ENCODE assay signal across 23 cellular contexts in the genomic region with DNA sequence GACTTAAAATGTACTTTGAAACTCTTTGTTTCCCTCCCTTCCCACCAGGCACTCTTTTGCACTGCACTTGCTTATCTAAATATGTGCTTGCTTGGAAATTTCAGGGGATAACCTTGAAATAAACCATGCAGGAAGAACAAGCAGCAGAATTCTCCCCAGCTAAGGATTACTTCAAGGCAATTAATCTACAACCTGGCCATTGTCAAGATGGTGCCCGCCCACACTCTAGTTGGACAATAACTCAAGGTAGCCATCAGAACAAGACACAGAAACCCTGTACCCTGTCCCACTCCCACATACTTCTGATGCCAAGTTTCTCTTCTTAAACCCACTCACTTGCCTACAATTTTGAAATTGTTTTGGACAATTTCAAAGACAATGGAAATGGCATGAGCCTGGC.
A peak's percentile ranks its signal among the peaks of the same experiment; 100 is the strongest.
DNase-seq lines count a peak whose midpoint lies in the region; ATAC-seq and TF ChIP-seq lines count a peak whose summit lies in the region.
"Had no signal": no experiment of that assay in that cellular context is flagged by ENCODE, and none has a peak within 500 bp of the region (broad histone marks: within the 10 kb centered on the region; RNA-seq: fewer than 3 reads in every experiment).

No MANE protein-coding gene starts in this region.

- no peak overlapping the region for H4K8ac ChIP-seq in mesendoderm (ENCODE audit: low read depth, low read length)

- H4K5ac ChIP-seq in mesendoderm (ENCODE audit: low read length): peak overlapping the region; percentile 40

- H3K4me1 Mint-ChIP-seq in endodermal cell: peaks cover 43% of the 10 kb centered on the region
- no peaks in the 10 kb centered on the region for H3K4me1 Mint-ChIP-seq in stimulated activated memory B cell treated with anti-CD40 and anti-IgM and Interleukin-4, amounts not matched to agents 10 μg/mL and 1 μg/mL and 100 μg/mL, for 72 hours
- H3K4me1 Mint-ChIP-seq: CD14-positive monocyte; CD8-positive, alpha-beta memory T cell had no signal

- H3K9ac ChIP-seq in endodermal cell (ENCODE audit: extremely low read depth, low read length, poor library complexity, severe bottlenecking) (no peak overlapping the region), mesendoderm (ENCODE audit: low read length) (no peak overlapping the region)
- H3K9ac ChIP-seq: BLaER1 treated with 17β-estradiol and CSF1 and Interleukin-3, amounts not matched to agents 10 nM and 100 nM had no signal

- peak overlapping the region; percentile 92 for H2BK120ac ChIP-seq in mesendoderm (ENCODE audit: low read depth, low read length)

- peak overlapping the region; percentile 90 for H3K4ac ChIP-seq in mesendoderm (ENCODE audit: low read depth, low read length)

- peak overlapping the region; percentile 69 for H3K18ac ChIP-seq in mesendoderm (ENCODE audit: low read length)

- no peaks in the 10 kb centered on the region for H3K27me3 Mint-ChIP-seq in endodermal cell (ENCODE audit: insufficient read depth)
- H3K27me3 Mint-ChIP-seq in stimulated activated memory B cell treated with anti-CD40 and anti-IgM and Interleukin-4, amounts not matched to agents 10 μg/mL and 1 μg/mL and 100 μg/mL, for 72 hours: no peaks in the 10 kb centered on the region
- H3K27me3 Mint-ChIP-seq: CD4-positive, alpha-beta T cell; CD8-positive, alpha-beta memory T cell had no signal

- H3K27ac ChIP-seq in cardiac muscle cell: peak overlapping the region; percentile 26
- H3K27ac ChIP-seq in right atrium auricular region: no peak overlapping the region
- H3K27ac ChIP-seq in endodermal cell (ENCODE audit: low read depth, low read length): no peak overlapping the region
- no peak overlapping the region for H3K27ac ChIP-seq in mesendoderm (ENCODE audit: low read depth, low read length)
- H3K27ac ChIP-seq in upper lobe of right lung: no peak overlapping the region
- H3K27ac ChIP-seq: A549; BLaER1 treated with 17β-estradiol and CSF1 and Interleukin-3, amounts not matched to agents 10 nM and 100 nM had no signal

- H3K4me1 ChIP-seq in cardiac muscle cell (ENCODE audit: low read depth) (peaks cover 18% of the 10 kb centered on the region), right atrium auricular region (peaks cover 0 to 5% of the 10 kb centered on the region in 2 donors), endodermal cell (ENCODE audit: control insufficient read depth, insufficient read depth, low read length) (peaks cover 14% of the 10 kb centered on the region), mesendoderm (ENCODE audit: control insufficient read depth, low read depth, low read length) (peaks cover 13% of the 10 kb centered on the region), upper lobe of right lung (no peaks in the 10 kb centered on the region)
- H3K4me1 ChIP-seq: A549; BE2C; BLaER1 treated with 17β-estradiol and CSF1 and Interleukin-3, amounts not matched to agents 10 nM and 100 nM; HAP-1 had no signal

- no peak overlapping the region for H3K4me3 Mint-ChIP-seq in endodermal cell
- H3K4me3 Mint-ChIP-seq in stimulated activated memory B cell treated with anti-CD40 and anti-IgM and Interleukin-4, amounts not matched to agents 10 μg/mL and 1 μg/mL and 100 μg/mL, for 72 hours: no peak overlapping the region
- H3K4me3 Mint-ChIP-seq: CD14-positive monocyte; CD4-positive, alpha-beta T cell; CD8-positive, alpha-beta memory T cell; HFFc6 had no signal

- H3K79me1 ChIP-seq in mesendoderm (ENCODE audit: low read length): no peaks in the 10 kb centered on the region

- no peak overlapping the region for H2BK5ac ChIP-seq in mesendoderm (ENCODE audit: low read length)

- peak overlapping the region; percentile 5 for H3K56ac ChIP-seq in mesendoderm (ENCODE audit: low read length)

- DNase-seq in cardiac muscle cell (ENCODE audit: low read depth in 1 of 2, low spot score in 1 of 2) (no peak), right atrium auricular region (ENCODE audit: low spot score) (no peak), endodermal cell (no peak), mesendoderm (no peak), renal cortical epithelial cell (ENCODE audit: low read depth) (peak; percentile 18), upper lobe of right lung (no peak)
- DNase-seq in stimulated activated CD4-positive, alpha-beta T cell treated with anti-CD3 and anti-CD28 coated beads, Interleukin-2, amount 100 ng/mL, for 24 hours: no peak
- DNase-seq: 8988T; ACHN; AML-193; BE2C; CD4-positive, alpha-beta T cell; CD8-positive, alpha-beta memory T cell; DMS 273 treated with DMSO at 0.1 percent for 48 hours; GDM1; GOT3 had no signal

- no peaks in the 10 kb centered on the region for H3K79me2 ChIP-seq in mesendoderm (ENCODE audit: control insufficient read depth, insufficient read depth, low read length)

- intact Hi-C loops in upper lobe of right lung (cut with DNase I): no loop called here

- H2AK5ac ChIP-seq in mesendoderm (ENCODE audit: low read length): peak overlapping the region; percentile 75

- 88 to 100% methylated on average over 1 of the region's 1 CpG for WGBS in endodermal cell (ENCODE audit: insufficient coverage in 1 of 2, insufficient read length in 1 of 2), 2 experiments
- no CpG with 5 or more reads among the region's 1 CpG for WGBS in mesendoderm (ENCODE audit: extremely low coverage, insufficient coverage, low lambda C conversion rate)

- no peak overlapping the region for H2BK15ac ChIP-seq in mesendoderm (replicated peaks; ENCODE audit: low read depth)

- H3K36me3 ChIP-seq in cardiac muscle cell (no peaks in the 10 kb centered on the region), right atrium auricular region (no peaks in the 10 kb centered on the region), endodermal cell (ENCODE audit: control insufficient read depth, insufficient read depth, low read length) (no peaks in the 10 kb centered on the region), mesendoderm (ENCODE audit: control insufficient read depth, insufficient read depth, low read length) (no peaks in the 10 kb centered on the region), upper lobe of right lung (no peaks in the 10 kb centered on the region)
- H3K36me3 ChIP-seq: BE2C; BLaER1 treated with 17β-estradiol and CSF1 and Interleukin-3, amounts not matched to agents 10 nM and 100 nM; HAP-1 had no signal

- H3K27ac Mint-ChIP-seq in endodermal cell: no peak overlapping the region
- no peak overlapping the region for H3K27ac Mint-ChIP-seq in stimulated activated memory B cell treated with anti-CD40 and anti-IgM and Interleukin-4, amounts not matched to agents 10 μg/mL and 1 μg/mL and 100 μg/mL, for 72 hours
- H3K27ac Mint-ChIP-seq: CD14-positive monocyte; CD4-positive, alpha-beta T cell; CD8-positive, alpha-beta memory T cell; HFFc6 had no signal

- no peak overlapping the region for H3K23ac ChIP-seq in mesendoderm (ENCODE audit: low read length)

- no peak overlapping the region for H3K4me2 ChIP-seq in mesendoderm (ENCODE audit: low read length)
- H3K4me2 ChIP-seq: A549; BLaER1 treated with 17β-estradiol and CSF1 and Interleukin-3, amounts not matched to agents 10 nM and 100 nM had no signal

- H3K36me3 Mint-ChIP-seq in endodermal cell (ENCODE audit: low read depth): peaks cover 30% of the 10 kb centered on the region
- H3K36me3 Mint-ChIP-seq in stimulated activated memory B cell treated with anti-CD40 and anti-IgM and Interleukin-4, amounts not matched to agents 10 μg/mL and 1 μg/mL and 100 μg/mL, for 72 hours: no peaks in the 10 kb centered on the region
- H3K36me3 Mint-ChIP-seq: CD14-positive monocyte had no signal

- peaks cover 47% of the 10 kb centered on the region for H3K9me3 Mint-ChIP-seq in endodermal cell
- peaks cover 15% of the 10 kb centered on the region for H3K9me3 Mint-ChIP-seq in stimulated activated memory B cell treated with anti-CD40 and anti-IgM and Interleukin-4, amounts not matched to agents 10 μg/mL and 1 μg/mL and 100 μg/mL, for 72 hours

- H3K4me3 ChIP-seq in cardiac muscle cell (no peak overlapping the region), right atrium auricular region (no peak overlapping the region), endodermal cell (ENCODE audit: low read length) (peak overlapping the region; percentile 39), mesendoderm (ENCODE audit: low read length) (no peak overlapping the region), upper lobe of right lung (no peak overlapping the region)
- H3K4me3 ChIP-seq: A549; BLaER1 treated with 17β-estradiol and CSF1 and Interleukin-3, amounts not matched to agents 10 nM and 100 nM; GM12878; HAP-1 had no signal

- no peak for ATAC-seq in stimulated activated memory B cell treated with anti-CD40 and anti-IgM and Interleukin-4, amounts not matched to agents 10 μg/mL and 1 μg/mL and 100 μg/mL, for 72 hours
- no peak for ATAC-seq in upper lobe of right lung
- ATAC-seq: A549, GM12878 had no signal

- no peak for TF ChIP-seq CTCF in cardiac muscle cell (IDR thresholded peaks at IDR 0.05; ENCODE audit: low read depth, low read length)
- no peak for TF ChIP-seq CTCF in right atrium auricular region (IDR thresholded peaks at IDR 0.05)
- TF ChIP-seq CTCF in endodermal cell (conservative IDR thresholded peaks at IDR 0.05): no peak
- TF ChIP-seq CTCF in upper lobe of right lung (IDR thresholded peaks at IDR 0.05): no peak

- H3K9me3 ChIP-seq in cardiac muscle cell (ENCODE audit: low read depth) (no peaks in the 10 kb centered on the region), right atrium auricular region (no peaks in the 10 kb centered on the region), endodermal cell (ENCODE audit: control insufficient read depth, low read length) (peaks cover 24% of the 10 kb centered on the region), upper lobe of right lung (no peaks in the 10 kb centered on the region)
- H3K9me3 ChIP-seq: A549, BE2C, HAP-1 had no signal

- H3K27me3 ChIP-seq in cardiac muscle cell (no peaks in the 10 kb centered on the region), right atrium auricular region (no peaks in the 10 kb centered on the region), endodermal cell (ENCODE audit: control insufficient read depth, insufficient read depth, low read length, poor library complexity, severe bottlenecking) (no peaks in the 10 kb centered on the region), mesendoderm (ENCODE audit: insufficient read depth, low read length, poor library complexity) (no peaks in the 10 kb centered on the region), upper lobe of right lung (no peaks in the 10 kb centered on the region)
- H3K27me3 ChIP-seq: BE2C; BLaER1 treated with 17β-estradiol and CSF1 and Interleukin-3, amounts not matched to agents 10 nM and 100 nM had no signal
